Comparison of ENCODE assay signal across 1 cellular context in genomic region chr22:19987394-19988306, GRCh38.
TF ChIP-seq lines count a peak whose summit lies in the region.

No MANE protein-coding gene starts in this region.

TF ChIP-seq in liver, 16 proteins besides CTCF, POLR2A, EP300 and RAD21 (continued from another document):
- TF ChIP-seq FOXA2 (IDR thresholded peaks at IDR 0.05) (no peak), EGR1 (IDR thresholded peaks at IDR 0.05; ENCODE audit: low read depth in 2 of 2) (no peak)
TF ChIP-seq in liver: peak in this region for 0.
